In the genomic region with DNA sequence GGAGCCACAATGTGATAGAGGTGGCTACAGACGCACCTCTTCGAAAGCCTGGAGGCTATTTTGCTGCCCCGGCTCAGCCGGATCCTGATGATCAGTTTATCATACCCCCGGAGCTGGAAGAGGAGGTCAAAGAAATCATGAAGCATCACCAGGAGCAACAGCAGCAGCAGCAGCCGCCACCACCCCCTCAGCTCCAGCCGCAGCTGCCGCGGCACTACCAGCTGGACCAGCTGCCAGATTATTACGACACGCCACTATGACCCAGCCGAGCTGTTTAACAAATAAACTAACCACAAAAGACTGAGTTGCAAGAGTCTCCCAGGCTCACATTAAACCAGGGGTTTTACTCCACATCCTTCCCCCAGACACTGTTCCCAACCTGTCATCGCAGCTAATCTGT, we compare ENCODE assay signal across 1 cellular context.
TF ChIP-seq lines count a peak whose summit lies in the region.

No MANE protein-coding gene starts in this region.

TF ChIP-seq in IMR-90, 13 proteins besides CTCF, POLR2A, EP300 and RAD21 (continued from another document):
- TF ChIP-seq, protein P1, sequence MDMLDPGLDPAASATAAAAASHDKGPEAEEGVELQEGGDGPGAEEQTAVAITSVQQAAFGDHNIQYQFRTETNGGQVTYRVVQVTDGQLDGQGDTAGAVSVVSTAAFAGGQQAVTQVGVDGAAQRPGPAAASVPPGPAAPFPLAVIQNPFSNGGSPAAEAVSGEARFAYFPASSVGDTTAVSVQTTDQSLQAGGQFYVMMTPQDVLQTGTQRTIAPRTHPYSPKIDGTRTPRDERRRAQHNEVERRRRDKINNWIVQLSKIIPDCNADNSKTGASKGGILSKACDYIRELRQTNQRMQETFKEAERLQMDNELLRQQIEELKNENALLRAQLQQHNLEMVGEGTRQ (IDR thresholded peaks at IDR 0.05; ENCODE audit: low read depth, low read length): no peak
- peak; percentile 39; the same call in 1 of the 2 replicates for TF ChIP-seq MAZ (IDR thresholded peaks at IDR 0.05; ENCODE audit: borderline replicate concordance, low read depth, low read length)
